In genomic region chr4:95693594-95693993, GRCh38 we compare ENCODE assay signal across 12 cellular contexts.
DNase-seq lines count a peak whose midpoint lies in the region; FAIRE-seq and TF ChIP-seq lines count a peak whose summit lies in the region.
"Had no signal": no experiment of that assay in that cellular context is flagged by ENCODE, and none has a peak within 500 bp of the region (broad histone marks: within the 10 kb centered on the region; RNA-seq: fewer than 3 reads in every experiment).

No MANE protein-coding gene starts in this region.

- intact Hi-C loops in A673 (cut with micrococcal nuclease; ENCODE audit: unreplicated experiment) = loop anchor here (10.0 kb wide), 2 partner anchors 529 to 661 kb away; no protein-coding TSS in a partner anchor

- no TSS peak for BruUV-seq in A673 (replicated peaks; lab: Mats Ljungman, UMichigan)

- H3K4me1 ChIP-seq in A673 (ENCODE audit: insufficient read depth, low read length, poor library complexity, severe bottlenecking) = no peaks in the 10 kb centered on the region
- H3K4me1 ChIP-seq: BLaER1 had no signal

- no peak for FAIRE-seq in RCC 7860 (lab: Jason Lieb, UNC)

- no peaks in the 10 kb centered on the region for H3K27me3 ChIP-seq in A673 (replicated peaks; ENCODE audit: insufficient read depth, low read depth, low read length, poor library complexity)
- H3K27me3 ChIP-seq: BLaER1 had no signal

- DNase-seq in A673 (ENCODE audit: low spot score) (peak; percentile 42), HK-2 (ENCODE audit: unreplicated experiment) (peak; percentile 4), RCC 7860 (ENCODE audit: low spot score) (peak; percentile 11), fibroblast of pulmonary artery (ENCODE audit: low read depth) (peak; percentile 68), AG20443 (ENCODE audit: low spot score) (no peak), NCI-H187 treated with DMSO at 0.1 percent for 48 hours (lab: John Stamatoyannopoulos, UW) (no peak), cerebellar cortex (ENCODE audit: low spot score) (no peak)
- DNase-seq in activated CD8-positive, alpha-beta memory T cell treated with anti-CD3 and anti-CD28 coated beads, Interleukin-2, amount 50 U/mL, for 4 hours = no peak
- DNase-seq: activated T-cell treated with anti-CD3 and anti-CD28 coated beads, Interleukin-2, amount 50 U/mL, for 4 hours; NCI-H2029 treated with DMSO at 0.1 percent for 48 hours had no signal

- H3K4me3 ChIP-seq in A673 (ENCODE audit: low read depth, low read length, poor library complexity, severe bottlenecking) (no peak overlapping the region), fibroblast of pulmonary artery (replicated peaks; ENCODE audit: low read depth, low read length) (no peak overlapping the region)
- H3K4me3 ChIP-seq: BLaER1, coronary artery had no signal

- CTCF ChIA-PET in A673 (lab: Charles Lee) = no interaction called here

- TF ChIP-seq CTCF in A673 (conservative IDR thresholded peaks at IDR 0.05; ENCODE audit: low read depth, low read length) (peak; percentile 49), fibroblast of pulmonary artery (IDR thresholded peaks at IDR 0.05; ENCODE audit: low read length, missing control alignments) (peak; percentile 54)

- no peak overlapping the region for H3K27ac ChIP-seq in A673 (ENCODE audit: low read depth, low read length, poor library complexity, severe bottlenecking)
- H3K27ac ChIP-seq: BLaER1, coronary artery had no signal

- POLR2A ChIA-PET in A673 (lab: Charles Lee; ENCODE audit: low non-redundant PET) = no interaction called here

- no peaks in the 10 kb centered on the region for H3K9me3 ChIP-seq in A673 (ENCODE audit: low read depth, low read length, poor library complexity, severe bottlenecking)
- H3K9me3 ChIP-seq: BLaER1 had no signal

- no peaks in the 10 kb centered on the region for H3K36me3 ChIP-seq in A673 (ENCODE audit: insufficient read depth, low read length, poor library complexity, severe bottlenecking)
- H3K36me3 ChIP-seq: BLaER1 had no signal

Comparison
In these comparisons a context has a peak if more than half of its experiments do, and no peak if none do; other contexts are left out.
1. DNase-seq: peak in A673 (single experiment), HK-2 (single experiment), RCC 7860 (single experiment) and fibroblast of pulmonary artery (single experiment); none in AG20443 (single experiment), activated CD8-positive, alpha-beta memory T cell treated with anti-CD3 and anti-CD28 coated beads, Interleukin-2, amount 50 U/mL, for 4 hours (single experiment), NCI-H187 treated with DMSO at 0.1 percent for 48 hours (single experiment) and cerebellar cortex (single experiment).